In genomic region chr4:140052050-140052449, GRCh38 we compare ENCODE assay signal across 8 cellular contexts.
DNase-seq lines count a peak whose midpoint lies in the region; ATAC-seq, FAIRE-seq and TF ChIP-seq lines count a peak whose summit lies in the region.

No MANE protein-coding gene starts in this region.

- H3K27me3 Mint-ChIP-seq in activated CD4-positive, alpha-beta memory T cell treated with anti-CD3 and anti-CD28 coated beads for 36 hours: peaks cover 42% of the 10 kb centered on the region
- peaks cover 16% of the 10 kb centered on the region for H3K27me3 Mint-ChIP-seq in glutamatergic neuron (ENCODE audit: unreplicated experiment)
- peaks cover 30% of the 10 kb centered on the region for H3K27me3 Mint-ChIP-seq in activated T-helper 17 cell treated with anti-CD3 and anti-CD28 coated beads, Interleukin-2, amount 50 U/mL, for 72 hours

- H3K27ac Mint-ChIP-seq in activated CD4-positive, alpha-beta memory T cell treated with anti-CD3 and anti-CD28 coated beads for 36 hours: no peak overlapping the region
- H3K27ac Mint-ChIP-seq in glutamatergic neuron (ENCODE audit: unreplicated experiment): peak overlapping the region; percentile 23
- no peak overlapping the region for H3K27ac Mint-ChIP-seq in activated T-helper 17 cell treated with anti-CD3 and anti-CD28 coated beads, Interleukin-2, amount 50 U/mL, for 72 hours

- no peak overlapping the region for H3K4me3 Mint-ChIP-seq in activated CD4-positive, alpha-beta memory T cell treated with anti-CD3 and anti-CD28 coated beads for 36 hours
- H3K4me3 Mint-ChIP-seq in glutamatergic neuron (ENCODE audit: unreplicated experiment): no peak overlapping the region
- H3K4me3 Mint-ChIP-seq in activated T-helper 17 cell treated with anti-CD3 and anti-CD28 coated beads, Interleukin-2, amount 50 U/mL, for 72 hours: no peak overlapping the region

- H3K4me1 ChIP-seq in DND-41 (ENCODE audit: insufficient read depth, low read length): peaks cover 48% of the 10 kb centered on the region
- H3K4me1 ChIP-seq in Karpas-422 (ENCODE audit: low read length): peaks cover 88% of the 10 kb centered on the region

- no peaks in the 10 kb centered on the region for H3K9me2 ChIP-seq in Karpas-422 (replicated peaks; ENCODE audit: insufficient read depth, low read length)

- H3K79me2 ChIP-seq in DND-41 (ENCODE audit: insufficient read depth, low read length): peaks cover 9% of the 10 kb centered on the region; the same call in 1 of the 2 replicates
- H3K79me2 ChIP-seq in Karpas-422 (ENCODE audit: low read length): peaks cover 73% of the 10 kb centered on the region

- H3K4me3 ChIP-seq in DND-41 (ENCODE audit: low read depth in 1 of 2, low read length in 2 of 2) (no peak overlapping the region), Karpas-422 (ENCODE audit: low read length) (no peak overlapping the region)

- TF ChIP-seq CTCF in DND-41 (IDR thresholded peaks at IDR 0.05; ENCODE audit: borderline replicate concordance, extremely low read depth, low read length, poor library complexity, severe bottlenecking): peak; percentile 62
- TF ChIP-seq CTCF in glutamatergic neuron (IDR thresholded peaks at IDR 0.05; ENCODE audit: partially characterized antibody, unreplicated experiment): peak; percentile 27

- H4K20me1 ChIP-seq in DND-41 (ENCODE audit: insufficient read depth, low read length): no peaks in the 10 kb centered on the region
- H4K20me1 ChIP-seq in Karpas-422 (ENCODE audit: insufficient read depth, low read depth, low read length): no peaks in the 10 kb centered on the region; the same call in 1 of the 2 replicates

- no peak for ATAC-seq in DND-41 (ENCODE audit: insufficient read depth, low read depth)
- no peak for ATAC-seq in activated T-helper 17 cell treated with anti-CD3 and anti-CD28 coated beads, Interleukin-2, amount 50 U/mL, for 72 hours (replicated peaks)

- DNase-seq in DND-41: peak; percentile 37
- DNase-seq in Karpas-422: peak; percentile 76
- DNase-seq in activated CD4-positive, alpha-beta memory T cell treated with anti-CD3 and anti-CD28 coated beads for 36 hours: peak; percentile 43
- DNase-seq in glutamatergic neuron: peak; percentile 40
- DNase-seq in stimulated activated CD4-positive, alpha-beta T cell treated with anti-CD3 and anti-CD28 coated beads, Interleukin-1b, Interleukin-23, amount 100 ng/mL, for 48 hours: peak; percentile 21
- DNase-seq in NCI-H2081 treated with DMSO at 0.1 percent for 48 hours (lab: John Stamatoyannopoulos, UW): no peak
- no peak for DNase-seq in RCC 7860 (ENCODE audit: low spot score)

- peaks cover 24% of the 10 kb centered on the region for H3K4me1 Mint-ChIP-seq in activated CD4-positive, alpha-beta memory T cell treated with anti-CD3 and anti-CD28 coated beads for 36 hours (ENCODE audit: low read depth)
- H3K4me1 Mint-ChIP-seq in glutamatergic neuron (ENCODE audit: low read depth, unreplicated experiment): peaks cover 66% of the 10 kb centered on the region
- H3K4me1 Mint-ChIP-seq in activated T-helper 17 cell treated with anti-CD3 and anti-CD28 coated beads, Interleukin-2, amount 50 U/mL, for 72 hours: peaks cover 10% of the 10 kb centered on the region

- H3K4me2 ChIP-seq in DND-41 (ENCODE audit: insufficient read depth, low read length) (no peak overlapping the region), Karpas-422 (ENCODE audit: low read depth, low read length, poor library complexity, severe bottlenecking) (peak overlapping the region; percentile 5)

- CTCF ChIA-PET in activated CD4-positive, alpha-beta memory T cell treated with anti-CD3 and anti-CD28 coated beads for 36 hours (lab: Charles Lee): interaction anchor here (0.6 to 2.4 kb wide), 11 partner anchors 18 to 320 kb away, joined by 3 to 17 read pairs (median 3); no protein-coding TSS in a partner anchor

- intact Hi-C loops in activated CD4-positive, alpha-beta memory T cell treated with anti-CD3 and anti-CD28 coated beads for 36 hours (cut with micrococcal nuclease): loop anchor here (1.0 to 10.0 kb wide), 2 partner anchors 53 to 201 kb away; no protein-coding TSS in a partner anchor

- H3K9ac ChIP-seq in DND-41 (ENCODE audit: low read depth, low read length) (no peak overlapping the region), Karpas-422 (ENCODE audit: low read length) (no peak overlapping the region)

- H3K9me3 Mint-ChIP-seq in activated CD4-positive, alpha-beta memory T cell treated with anti-CD3 and anti-CD28 coated beads for 36 hours: no peaks in the 10 kb centered on the region
- peaks cover 12% of the 10 kb centered on the region for H3K9me3 Mint-ChIP-seq in glutamatergic neuron (ENCODE audit: unreplicated experiment)
- H3K9me3 Mint-ChIP-seq in activated T-helper 17 cell treated with anti-CD3 and anti-CD28 coated beads, Interleukin-2, amount 50 U/mL, for 72 hours: no peaks in the 10 kb centered on the region

- POLR2A ChIA-PET in activated CD4-positive, alpha-beta memory T cell treated with anti-CD3 and anti-CD28 coated beads for 36 hours (lab: Charles Lee): no interaction called here

- no peak for FAIRE-seq in RCC 7860 (lab: Jason Lieb, UNC)

- H3K27ac ChIP-seq in DND-41 (ENCODE audit: low read length) (no peak overlapping the region), Karpas-422 (ENCODE audit: low read length) (peak overlapping the region; percentile 89)

- H3K27me3 ChIP-seq in DND-41 (ENCODE audit: insufficient read depth, low read length, poor library complexity): no peaks in the 10 kb centered on the region
- no peaks in the 10 kb centered on the region for H3K27me3 ChIP-seq in Karpas-422 (ENCODE audit: low read length)

- H2AFZ ChIP-seq in DND-41 (ENCODE audit: low read depth, low read length) (no peak overlapping the region), Karpas-422 (ENCODE audit: low read length) (no peak overlapping the region)

- H3K9me3 ChIP-seq in DND-41 (ENCODE audit: insufficient read depth, low read length, severe bottlenecking) (no peaks in the 10 kb centered on the region), Karpas-422 (ENCODE audit: low read length) (no peaks in the 10 kb centered on the region)

- no peaks in the 10 kb centered on the region for H3K36me3 Mint-ChIP-seq in activated CD4-positive, alpha-beta memory T cell treated with anti-CD3 and anti-CD28 coated beads for 36 hours
- no peaks in the 10 kb centered on the region for H3K36me3 Mint-ChIP-seq in glutamatergic neuron (ENCODE audit: unreplicated experiment)
- H3K36me3 Mint-ChIP-seq in activated T-helper 17 cell treated with anti-CD3 and anti-CD28 coated beads, Interleukin-2, amount 50 U/mL, for 72 hours (ENCODE audit: low read depth): no peaks in the 10 kb centered on the region

- H3K36me3 ChIP-seq in DND-41 (ENCODE audit: insufficient read depth, low read length): no peaks in the 10 kb centered on the region
- H3K36me3 ChIP-seq in Karpas-422 (ENCODE audit: insufficient read depth, low read length): no peaks in the 10 kb centered on the region

Comparison
In these comparisons a context has a peak if more than half of its experiments do, and no peak if none do; other contexts are left out.
1. DNase-seq: peak in DND-41 (single experiment), Karpas-422 (single experiment), activated CD4-positive, alpha-beta memory T cell treated with anti-CD3 and anti-CD28 coated beads for 36 hours (single experiment), glutamatergic neuron (single experiment) and stimulated activated CD4-positive, alpha-beta T cell treated with anti-CD3 and anti-CD28 coated beads, Interleukin-1b, Interleukin-23, amount 100 ng/mL, for 48 hours (single experiment); none in NCI-H2081 treated with DMSO at 0.1 percent for 48 hours (single experiment) and RCC 7860 (single experiment).